In the genomic region with DNA sequence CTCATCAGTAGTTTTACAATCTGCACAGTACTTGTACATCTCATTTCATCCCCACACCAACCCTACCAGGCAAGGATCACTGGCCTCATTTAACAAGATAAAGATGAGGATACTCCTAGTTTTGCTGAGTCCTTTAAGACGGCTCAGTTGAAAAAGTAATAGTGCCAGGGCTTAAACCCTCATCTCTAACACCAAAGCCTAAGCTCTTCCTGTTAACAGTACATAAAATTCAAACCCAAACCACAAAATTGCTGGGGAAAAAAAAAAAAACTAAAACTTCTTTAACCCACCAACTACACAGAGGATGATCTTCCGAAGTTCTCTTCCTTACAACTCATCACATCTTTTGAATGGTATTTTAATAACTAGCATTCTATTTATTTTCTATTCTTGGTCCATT, we compare ENCODE assay signal across 8 cellular contexts. TPM values are rescaled to one million over a fixed set of nuclear protein-coding genes. Genes with fewer than 3 reads are reported as not detected.
A peak's percentile ranks its signal among the peaks of the same experiment; 100 is the strongest.
DNase-seq lines count a peak whose midpoint lies in the region; ATAC-seq, FAIRE-seq and TF ChIP-seq lines count a peak whose summit lies in the region.

No MANE protein-coding gene starts in this region.

- 38% methylated on average over 2 of the region's 2 CpGs for WGBS in right lobe of liver (ENCODE audit: insufficient coverage, low coverage, low lambda C conversion rate, missing lambda C conversion rate)

- H3K27ac ChIP-seq in astrocyte (ENCODE audit: low read depth, low read length) (no peak overlapping the region), right lobe of liver (peak overlapping the region in 1 of 3 donors; percentile 86)

- intact Hi-C loops in right lobe of liver (cut with DNase I): no loop called here

- peaks cover 61% of the 10 kb centered on the region for H3K4me1 Mint-ChIP-seq in activated naive CD4-positive, alpha-beta T cell treated with anti-CD3 and anti-CD28 coated beads, Interleukin-2, amount 50 U/mL, for 24 hours
- H3K4me1 Mint-ChIP-seq in astrocyte (ENCODE audit: low read depth, unreplicated experiment) (peaks cover 25% of the 10 kb centered on the region), type B pancreatic cell (ENCODE audit: unreplicated experiment) (peaks cover 23% of the 10 kb centered on the region)

- H2AFZ ChIP-seq in astrocyte (ENCODE audit: low read depth, low read length): no peak overlapping the region

- no peak for DNase-seq in activated naive CD4-positive, alpha-beta T cell (lab: John Stamatoyannopoulos, UW)
- DNase-seq in astrocyte (ENCODE audit: low read depth) (no peak), right lobe of liver (no peak), type B pancreatic cell (ENCODE audit: extremely low spot score, unreplicated experiment) (no peak), NCI-H2081 treated with DMSO at 0.1 percent for 48 hours (lab: John Stamatoyannopoulos, UW) (no peak)
- DNase-seq in NK-92 treated with Interleukin-12 subunit alpha and Interleukin-12 subunit beta, amount 100 ng/mL, for 24 hours (lab: John Stamatoyannopoulos, UW): no peak

- H3K36me3 ChIP-seq in astrocyte (ENCODE audit: insufficient read depth, low read length) (peaks cover 25% of the 10 kb centered on the region), right lobe of liver (peaks cover 0 to 9% (median 0%) of the 10 kb centered on the region in 4 donors)

- peak overlapping the region; percentile 93 for H3K4me3 Mint-ChIP-seq in activated naive CD4-positive, alpha-beta T cell treated with anti-CD3 and anti-CD28 coated beads, Interleukin-2, amount 50 U/mL, for 24 hours
- H3K4me3 Mint-ChIP-seq in astrocyte (ENCODE audit: unreplicated experiment) (peak overlapping the region; percentile 97), type B pancreatic cell (peak overlapping the region; percentile 94)

- H3K36me3 Mint-ChIP-seq in activated naive CD4-positive, alpha-beta T cell treated with anti-CD3 and anti-CD28 coated beads, Interleukin-2, amount 50 U/mL, for 24 hours: peaks cover 8% of the 10 kb centered on the region
- H3K36me3 Mint-ChIP-seq in astrocyte (ENCODE audit: low read depth, unreplicated experiment) (peaks cover 3% of the 10 kb centered on the region), type B pancreatic cell (peaks cover 7% of the 10 kb centered on the region)

- H4K20me1 ChIP-seq in astrocyte (ENCODE audit: insufficient read depth, low read length): peaks cover 58% of the 10 kb centered on the region

- H3K4me1 ChIP-seq in astrocyte (ENCODE audit: insufficient read depth, low read length) (peaks cover 11% of the 10 kb centered on the region), right lobe of liver (peaks cover 0 to 11% (median 0%) of the 10 kb centered on the region in 4 donors)

- peaks cover 62% of the 10 kb centered on the region for H3K79me2 ChIP-seq in astrocyte (ENCODE audit: insufficient read depth, low read length)

- H3K9me3 Mint-ChIP-seq in activated naive CD4-positive, alpha-beta T cell treated with anti-CD3 and anti-CD28 coated beads, Interleukin-2, amount 50 U/mL, for 24 hours: no peaks in the 10 kb centered on the region
- no peaks in the 10 kb centered on the region for H3K9me3 Mint-ChIP-seq in astrocyte (ENCODE audit: unreplicated experiment)
- no peaks in the 10 kb centered on the region for H3K9me3 Mint-ChIP-seq in type B pancreatic cell

- peak overlapping the region; percentile 90 for H3K4me2 ChIP-seq in astrocyte (ENCODE audit: low read length)

- H3K4me3 ChIP-seq in astrocyte (ENCODE audit: insufficient read depth, low read depth, low read length) (peak overlapping the region; percentile 100), right lobe of liver (peak overlapping the region; percentile 70 to 88 (median 81))

- FAIRE-seq in astrocyte (lab: Jason Lieb, UNC): no peak

- peak overlapping the region; percentile 100 for H3K9ac ChIP-seq in astrocyte (ENCODE audit: low read length)

- no peaks in the 10 kb centered on the region for H3K27me3 ChIP-seq in astrocyte (ENCODE audit: insufficient read depth, low read length)
- no peaks in the 10 kb centered on the region for H3K27me3 ChIP-seq in right lobe of liver

- no peak for TF ChIP-seq POLR2A in right lobe of liver (IDR thresholded peaks at IDR 0.05)

- peak overlapping the region; percentile 91 for H3K27ac Mint-ChIP-seq in activated naive CD4-positive, alpha-beta T cell treated with anti-CD3 and anti-CD28 coated beads, Interleukin-2, amount 50 U/mL, for 24 hours
- H3K27ac Mint-ChIP-seq in astrocyte (ENCODE audit: unreplicated experiment): peak overlapping the region; percentile 90
- H3K27ac Mint-ChIP-seq in type B pancreatic cell: peak overlapping the region; percentile 91

- H3K9me3 ChIP-seq in astrocyte (ENCODE audit: insufficient read depth, low read depth, low read length) (no peaks in the 10 kb centered on the region), right lobe of liver (no peaks in the 10 kb centered on the region)

- ATAC-seq in right lobe of liver (no peak), GM18870 (IDR thresholded peaks at IDR 0.05; ENCODE audit: unreplicated experiment) (no peak)

- TF ChIP-seq CTCF in astrocyte (IDR thresholded peaks at IDR 0.05; ENCODE audit: insufficient read depth, low read depth, low read length) (no peak), right lobe of liver (IDR thresholded peaks at IDR 0.05) (no peak), type B pancreatic cell (conservative IDR thresholded peaks at IDR 0.05) (no peak)

- no peaks in the 10 kb centered on the region for H3K27me3 Mint-ChIP-seq in activated naive CD4-positive, alpha-beta T cell treated with anti-CD3 and anti-CD28 coated beads, Interleukin-2, amount 50 U/mL, for 24 hours
- H3K27me3 Mint-ChIP-seq in astrocyte (ENCODE audit: low read depth, unreplicated experiment) (no peaks in the 10 kb centered on the region), type B pancreatic cell (no peaks in the 10 kb centered on the region)

RNA-seq across cellular contexts. Expression of gene SAR1A, which starts 1.3 kb away (rescaled TPM):
- total RNA-seq in astrocyte: 228 and 239 TPM in 2 replicates
- 10 to 100 TPM; 35.3 to 77.5 (median 61.0) TPM for total RNA-seq in right lobe of liver
- total RNA-seq in type B pancreatic cell (ENCODE audit: low replicate concordance): 131 and 153 TPM in 2 replicates

RNA-seq across cellular contexts. Expression of gene TYSND1, which starts 22.5 kb away (rescaled TPM):
- total RNA-seq in astrocyte (8.7 and 8.9 TPM in 2 replicates), right lobe of liver (10 to 100 TPM in 2 of 6 experiments, 1 to 10 TPM in 4; 5.3 to 11.1 (median 8.2) TPM), type B pancreatic cell (ENCODE audit: low replicate concordance) (17.5 and 18.1 TPM in 2 replicates)

RNA-seq across cellular contexts. Expression of gene AIFM2, which starts 36.4 kb away (rescaled TPM):
- total RNA-seq in astrocyte: 7.1 and 7.5 TPM in 2 replicates
- 10 to 100 TPM; 11.4 to 23.3 (median 18.2) TPM for total RNA-seq in right lobe of liver
- total RNA-seq in type B pancreatic cell (ENCODE audit: low replicate concordance): 5.8 and 8.9 TPM in 2 replicates
